In the genomic region with DNA sequence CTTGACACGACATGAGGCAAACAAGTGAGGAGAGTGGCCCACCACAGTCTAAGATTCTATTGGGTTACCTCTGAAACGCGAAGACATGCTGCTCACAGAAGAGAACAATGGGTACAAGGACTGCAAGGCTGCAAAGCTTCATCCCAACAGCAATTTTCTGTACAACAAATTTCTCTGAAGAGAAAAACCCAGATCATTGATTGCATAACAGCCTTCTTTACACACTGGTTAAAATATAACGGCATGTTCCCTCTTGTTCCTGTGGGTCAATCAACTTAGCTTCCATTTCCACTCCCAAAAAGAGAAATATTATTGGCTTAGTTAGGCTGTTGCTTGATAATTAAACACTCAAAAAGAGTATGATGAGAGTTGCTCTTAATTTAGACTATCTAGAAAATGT, we compare ENCODE assay signal across 22 cellular contexts. TPM values are rescaled to one million over a fixed set of nuclear protein-coding genes. Genes with fewer than 3 reads are reported as not detected.
DNase-seq lines count a peak whose midpoint lies in the region; ATAC-seq and TF ChIP-seq lines count a peak whose summit lies in the region.
"Had no signal": no experiment of that assay in that cellular context is flagged by ENCODE, and none has a peak within 500 bp of the region (broad histone marks: within the 10 kb centered on the region; RNA-seq: fewer than 3 reads in every experiment).

A gene with protein sequence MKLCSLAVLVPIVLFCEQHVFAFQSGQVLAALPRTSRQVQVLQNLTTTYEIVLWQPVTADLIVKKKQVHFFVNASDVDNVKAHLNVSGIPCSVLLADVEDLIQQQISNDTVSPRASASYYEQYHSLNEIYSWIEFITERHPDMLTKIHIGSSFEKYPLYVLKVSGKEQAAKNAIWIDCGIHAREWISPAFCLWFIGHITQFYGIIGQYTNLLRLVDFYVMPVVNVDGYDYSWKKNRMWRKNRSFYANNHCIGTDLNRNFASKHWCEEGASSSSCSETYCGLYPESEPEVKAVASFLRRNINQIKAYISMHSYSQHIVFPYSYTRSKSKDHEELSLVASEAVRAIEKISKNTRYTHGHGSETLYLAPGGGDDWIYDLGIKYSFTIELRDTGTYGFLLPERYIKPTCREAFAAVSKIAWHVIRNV (minus strand): TSS at position 166 of the 400 bp plus-strand sequence. CDS start 24 bp downstream, at position 142.

- H3K27ac ChIP-seq in SK-N-MC (0 out of 2 replicates have a peak within 1 kb of the TSS, but pooled peaks have one; percentile 15), left lung (no peak within 1 kb of the TSS), Karpas-422 (ENCODE audit: low read length) (no peak within 1 kb of the TSS)
- H3K27ac ChIP-seq: RWPE1 had no signal

- H3K9ac ChIP-seq in SK-N-MC (ENCODE audit: insufficient read length) (no peak within 1 kb of the TSS), Karpas-422 (ENCODE audit: low read length) (no peak within 1 kb of the TSS)

- no peaks in the 10 kb centered on the region for H3K9me2 ChIP-seq in Karpas-422 (replicated peaks; ENCODE audit: insufficient read depth, low read length)

- no peaks in the 10 kb centered on the region for H3K9me3 ChIP-seq in SK-N-MC (ENCODE audit: low read depth, low read length)
- no peaks in the 10 kb centered on the region for H3K9me3 ChIP-seq in left lung
- H3K9me3 ChIP-seq in mucosa of descending colon: no peaks in the 10 kb centered on the region
- H3K9me3 ChIP-seq in Karpas-422 (ENCODE audit: low read length): no peaks in the 10 kb centered on the region

- no peaks in the 10 kb centered on the region for H3K36me3 Mint-ChIP-seq in T-helper 2 cell treated with Interferon-gamma antibody and Interleukin-4, amounts not matched to agents 5 μg/mL and 100 μg/mL, for 36 hours (ENCODE audit: low read depth)
- H3K36me3 Mint-ChIP-seq: CD4-positive, alpha-beta memory T cell had no signal

- no peak within 1 kb of the TSS for H3K4me2 ChIP-seq in Karpas-422 (ENCODE audit: low read depth, low read length, poor library complexity, severe bottlenecking)

- ATAC-seq in left lung (peak; percentile 53), mucosa of descending colon (no peak), GM21723 (IDR thresholded peaks at IDR 0.05; ENCODE audit: unreplicated experiment) (no peak)
- ATAC-seq: GM12878 had no signal

- H3K36me3 ChIP-seq in SK-N-MC (ENCODE audit: insufficient read depth, low read length) (no peaks in the 10 kb centered on the region), left lung (no peaks in the 10 kb centered on the region), mucosa of descending colon (ENCODE audit: low read depth) (no peaks in the 10 kb centered on the region), Karpas-422 (ENCODE audit: insufficient read depth, low read length) (no peaks in the 10 kb centered on the region)

- intact Hi-C loops in left lung (cut with DNase I) (no loop called here), mucosa of descending colon (cut with DNase I, micrococcal nuclease) (no loop called here)

- TF ChIP-seq CTCF in left lung (IDR thresholded peaks at IDR 0.05) (no peak), mucosa of descending colon (IDR thresholded peaks at IDR 0.05) (no peak)

- no peak within 1 kb of the TSS for H2AFZ ChIP-seq in Karpas-422 (ENCODE audit: low read length)

- H3K4me3 Mint-ChIP-seq in T-helper 2 cell treated with Interferon-gamma antibody and Interleukin-4, amounts not matched to agents 5 μg/mL and 100 μg/mL, for 36 hours: no peak within 1 kb of the TSS

- no peaks in the 10 kb centered on the region for H4K20me1 ChIP-seq in Karpas-422 (ENCODE audit: insufficient read depth, low read depth, low read length)

- no peaks in the 10 kb centered on the region for H3K9me3 Mint-ChIP-seq in T-helper 2 cell treated with Interferon-gamma antibody and Interleukin-4, amounts not matched to agents 5 μg/mL and 100 μg/mL, for 36 hours

- peaks cover 32% of the 10 kb centered on the region for H3K27me3 Mint-ChIP-seq in T-helper 2 cell treated with Interferon-gamma antibody and Interleukin-4, amounts not matched to agents 5 μg/mL and 100 μg/mL, for 36 hours (ENCODE audit: low read depth)

- peaks cover 5% of the 10 kb centered on the region for H3K4me1 Mint-ChIP-seq in T-helper 2 cell treated with Interferon-gamma antibody and Interleukin-4, amounts not matched to agents 5 μg/mL and 100 μg/mL, for 36 hours (ENCODE audit: low read depth)

- H3K27ac Mint-ChIP-seq in T-helper 2 cell treated with Interferon-gamma antibody and Interleukin-4, amounts not matched to agents 5 μg/mL and 100 μg/mL, for 36 hours: no peak within 1 kb of the TSS
- H3K27ac Mint-ChIP-seq: CD4-positive, alpha-beta memory T cell had no signal

- no peak within 1 kb of the TSS for H3K4me3 ChIP-seq in SK-N-MC
- H3K4me3 ChIP-seq in left lung: no peak within 1 kb of the TSS
- no peak within 1 kb of the TSS for H3K4me3 ChIP-seq in mucosa of descending colon
- H3K4me3 ChIP-seq in Karpas-422 (ENCODE audit: low read length): no peak within 1 kb of the TSS
- H3K4me3 ChIP-seq: GM12878 had no signal

- peak; percentile 15 for DNase-seq in HuH-7 (ENCODE audit: low spot score)
- no peak for DNase-seq in SK-N-MC (ENCODE audit: low read depth, low spot score)
- no peak for DNase-seq in left lung
- no peak for DNase-seq in mucosa of gallbladder (ENCODE audit: low spot score)
- no peak for DNase-seq in T-helper 2 cell treated with Interferon-gamma antibody and Interleukin-4, amounts not matched to agents 5 μg/mL and 100 μg/mL, for 36 hours (ENCODE audit: low spot score)
- DNase-seq in mucosa of descending colon: no peak
- DNase-seq in Karpas-422: no peak
- DNase-seq: C1 segment of cervical spinal cord; CD4-positive, alpha-beta memory T cell; COR-L47; DMS53; HCEC 1CT; NCI-H1417; NCI-H1694; NCI-H2029 treated with DMSO at 0.1 percent for 48 hours; NCI-H446 treated with DMSO at 0.1 percent for 48 hours; NCI-H526; SHP77 had no signal

- H3K27me3 ChIP-seq in left lung (no peaks in the 10 kb centered on the region), Karpas-422 (ENCODE audit: low read length) (no peaks in the 10 kb centered on the region)

- H3K4me1 ChIP-seq in left lung (peaks cover 0 to 19% of the 10 kb centered on the region in 2 donors), mucosa of descending colon (ENCODE audit: low read depth) (no peaks in the 10 kb centered on the region), Karpas-422 (ENCODE audit: low read length) (no peaks in the 10 kb centered on the region)

- H3K79me2 ChIP-seq in Karpas-422 (ENCODE audit: low read length): no peaks in the 10 kb centered on the region

RNA-seq across cellular contexts. Expression of the gene that starts here (rescaled TPM):
- total RNA-seq in left lung: 10 to 100 TPM in 1 of 2 donors, 1 to 10 TPM in 1; 5.1 to 18.4 TPM
- 13.3 TPM for total RNA-seq in mucosa of gallbladder
- not detected for total RNA-seq in mucosa of descending colon
- total RNA-seq in Karpas-422 (2014; rRNA removed; shearing (Covaris generic); ENCODE audit: low replicate concordance): not detected in 2 replicates
- total RNA-seq: CD4-positive, alpha-beta memory T cell; H1 had no signal
